ENCODE assay signal across 1 cellular context in the genomic region with DNA sequence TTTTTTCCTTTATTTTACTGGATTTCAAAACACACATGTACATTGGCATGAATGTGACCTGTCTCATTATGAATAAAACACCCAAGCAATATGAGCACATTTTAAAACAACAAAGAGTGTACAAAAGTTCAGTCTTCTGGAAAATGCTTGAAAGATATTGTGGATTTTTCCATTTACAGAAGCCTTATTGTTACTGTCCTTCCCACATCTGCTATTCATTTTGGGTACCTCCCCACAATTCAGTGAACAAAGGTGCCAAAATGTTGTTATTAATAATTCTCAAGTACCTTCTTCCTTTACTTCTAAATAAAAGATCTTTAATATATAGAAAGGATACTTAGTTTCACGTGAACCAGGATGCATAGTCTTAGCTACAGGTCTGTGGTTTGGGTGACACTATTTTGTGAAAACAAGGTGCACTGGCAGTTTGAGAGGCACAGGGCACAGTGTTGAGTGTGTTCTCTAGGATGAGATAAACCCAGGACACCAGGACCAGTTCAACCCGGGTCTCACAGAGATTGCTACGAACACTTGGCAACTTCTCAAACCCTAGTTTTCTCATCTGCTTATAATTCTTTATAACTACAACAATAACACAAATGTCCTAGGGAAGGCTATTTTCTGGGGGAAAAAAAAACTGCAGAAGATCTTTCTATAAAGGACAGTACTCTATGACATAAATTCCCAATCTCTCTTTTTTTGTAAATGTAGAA.
TF ChIP-seq lines count a peak whose summit lies in the region.

No MANE protein-coding gene starts in this region.

TF ChIP-seq in IMR-90, 13 proteins besides CTCF, POLR2A, EP300 and RAD21 (continued from another document):
- TF ChIP-seq MAFK (IDR thresholded peaks at IDR 0.05; ENCODE audit: low read depth, low read length): no peak
- TF ChIP-seq USF2 (IDR thresholded peaks at IDR 0.05; ENCODE audit: low read depth, low read length): no peak
- TF ChIP-seq SMC3 (IDR thresholded peaks at IDR 0.05; ENCODE audit: low read depth, low read length): no peak
- no peak for TF ChIP-seq MXI1 (IDR thresholded peaks at IDR 0.05; ENCODE audit: borderline replicate concordance, low read depth, low read length)
- TF ChIP-seq CEBPB (IDR thresholded peaks at IDR 0.05; ENCODE audit: low read depth, low read length): no peak
- TF ChIP-seq BHLHE40 (IDR thresholded peaks at IDR 0.05; ENCODE audit: low read depth, low read length): no peak
- no peak for TF ChIP-seq RFX5 (IDR thresholded peaks at IDR 0.05; ENCODE audit: low read depth, low read length)
